16 cellular contexts compared by ENCODE assay signal in the genomic region with DNA sequence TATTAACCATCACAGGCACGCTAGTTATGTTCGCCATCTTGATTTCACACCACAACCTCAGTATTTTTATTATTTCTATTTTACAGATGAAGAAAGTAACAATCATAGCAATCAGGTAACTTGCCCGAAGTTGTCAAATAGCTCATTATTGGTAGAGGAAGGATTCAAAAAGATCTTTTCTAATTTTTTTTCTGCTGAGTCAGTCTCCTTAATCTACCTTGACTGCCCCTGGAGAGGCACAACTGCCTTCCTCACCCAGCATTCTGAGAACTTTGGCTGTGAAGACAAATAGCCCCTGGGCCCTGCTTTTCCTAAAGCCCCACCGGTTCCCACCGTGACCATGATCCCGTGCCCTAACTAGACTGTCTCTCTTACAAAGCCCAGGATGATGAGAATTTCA.
DNase-seq lines count a peak whose midpoint lies in the region; ATAC-seq and TF ChIP-seq lines count a peak whose summit lies in the region.
"Had no signal": no experiment of that assay in that cellular context is flagged by ENCODE, and none has a peak within 500 bp of the region (broad histone marks: within the 10 kb centered on the region; RNA-seq: fewer than 3 reads in every experiment).

No MANE protein-coding gene starts in this region.

- POLR2A ChIA-PET in PC-3 (lab: Charles Lee; ENCODE audit: unreplicated experiment) = no interaction called here
- POLR2A ChIA-PET in CD8-positive, alpha-beta memory T cell (lab: Charles Lee) = no interaction called here

- intact Hi-C loops in PC-3 (cut with micrococcal nuclease) (loop anchor here (1.0 to 5.0 kb wide), 3 partner anchors 63 to 192 kb away; no protein-coding TSS in a partner anchor), Right ventricle myocardium superior (cut with DNase I) (loop anchor here (5.0 kb wide), 1 partner anchor 562 kb away; no protein-coding TSS in a partner anchor)

- H3K9me3 ChIP-seq in PC-3 (ENCODE audit: low read length) = no peaks in the 10 kb centered on the region
- no peaks in the 10 kb centered on the region for H3K9me3 ChIP-seq in CD8-positive, alpha-beta memory T cell (ENCODE audit: low read length)
- H3K9me3 ChIP-seq: BLaER1 had no signal

- no peaks in the 10 kb centered on the region for H3K9me2 ChIP-seq in PC-3 (replicated peaks; ENCODE audit: low read length)

- H2AFZ ChIP-seq in PC-3 (ENCODE audit: low read length) = no peak overlapping the region

- H3K4me3 Mint-ChIP-seq in CD8-positive, alpha-beta memory T cell = no peak overlapping the region
- H3K4me3 Mint-ChIP-seq: CD14-positive monocyte; CD4-positive, alpha-beta memory T cell; H9; IgD-negative memory B cell had no signal

- no peaks in the 10 kb centered on the region for H4K20me1 ChIP-seq in PC-3 (ENCODE audit: low read length)
- H4K20me1 ChIP-seq: BLaER1 had no signal

- H3K36me3 ChIP-seq in PC-3 (ENCODE audit: low read depth, low read length) = no peaks in the 10 kb centered on the region
- no peaks in the 10 kb centered on the region for H3K36me3 ChIP-seq in CD8-positive, alpha-beta memory T cell (ENCODE audit: insufficient read depth, low read length)
- H3K36me3 ChIP-seq: BLaER1 had no signal

- no peaks in the 10 kb centered on the region for H3K36me3 Mint-ChIP-seq in CD8-positive, alpha-beta memory T cell
- H3K36me3 Mint-ChIP-seq: CD14-positive monocyte; CD4-positive, alpha-beta memory T cell had no signal

- no peak for TF ChIP-seq CTCF in PC-3 (conservative IDR thresholded peaks at IDR 0.05; ENCODE audit: low read depth, low read length)

- H3K9me3 Mint-ChIP-seq in CD8-positive, alpha-beta memory T cell = no peaks in the 10 kb centered on the region
- H3K9me3 Mint-ChIP-seq: IgD-negative memory B cell had no signal

- ATAC-seq in PC-3 (no peak), Right ventricle myocardium superior (ENCODE audit: poor library complexity) (no peak)
- ATAC-seq: GM12878 had no signal

- no peaks in the 10 kb centered on the region for H3K27me3 ChIP-seq in PC-3 (ENCODE audit: low read length)
- peaks cover 5% of the 10 kb centered on the region for H3K27me3 ChIP-seq in CD8-positive, alpha-beta memory T cell (ENCODE audit: insufficient read depth, low read length, poor library complexity, severe bottlenecking)

- DNase-seq in ELF-1 (ENCODE audit: low read depth, low spot score) (peak; percentile 6), PC-3 (no peak), epithelial cell of prostate (ENCODE audit: low read depth, low spot score) (no peak), HuH-7.5 (ENCODE audit: low spot score) (no peak), Right ventricle myocardium superior (no peak)
- DNase-seq in activated CD4-positive, CD25-positive, alpha-beta regulatory T cell (lab: John Stamatoyannopoulos, UW) = no peak
- DNase-seq in CD8-positive, alpha-beta memory T cell = no peak
- DNase-seq: Calu3; CD4-positive, alpha-beta memory T cell; DMS79 treated with DMSO at 0.1 percent for 48 hours; H9; KG1 had no signal

- BruUV-seq in PC-3 (replicated peaks; lab: Mats Ljungman, UMichigan) = no TSS peak

- peaks cover 23 to 70% of the 10 kb centered on the region in 2 donors for H3K27me3 Mint-ChIP-seq in CD8-positive, alpha-beta memory T cell

- no peak overlapping the region for H3K27ac Mint-ChIP-seq in CD8-positive, alpha-beta memory T cell
- H3K27ac Mint-ChIP-seq: CD4-positive, alpha-beta memory T cell; H9 had no signal

- H3F3A ChIP-seq in PC-3 (ENCODE audit: low read length, unreplicated experiment) = peaks cover 5% of the 10 kb centered on the region

- CTCF ChIA-PET in PC-3 (lab: Charles Lee) = interaction anchor here (1.5 kb wide), 1 partner anchor 63 kb away, joined by 3 read pairs; no protein-coding TSS in a partner anchor
- CTCF ChIA-PET in CD8-positive, alpha-beta memory T cell (lab: Charles Lee) = no interaction called here

- no peaks in the 10 kb centered on the region for H3K79me2 ChIP-seq in PC-3 (ENCODE audit: low read length)

- H3K4me1 Mint-ChIP-seq in CD8-positive, alpha-beta memory T cell = peaks cover 0 to 5% (median 5%) of the 10 kb centered on the region in 3 donors

- no peak overlapping the region for H3K4me3 ChIP-seq in PC-3 (ENCODE audit: low read length)
- no peak overlapping the region for H3K4me3 ChIP-seq in CD8-positive, alpha-beta memory T cell (ENCODE audit: low read length)
- H3K4me3 ChIP-seq: BLaER1, GM12878 had no signal

- H3K4me2 ChIP-seq in PC-3 (ENCODE audit: low read length) = no peak overlapping the region
- H3K4me2 ChIP-seq: BLaER1 had no signal

- H3K4me1 ChIP-seq in PC-3 (ENCODE audit: insufficient read depth, low read length) = peaks cover 44% of the 10 kb centered on the region
- no peaks in the 10 kb centered on the region for H3K4me1 ChIP-seq in CD8-positive, alpha-beta memory T cell (ENCODE audit: insufficient read depth, low read length)

- H3K27ac ChIP-seq in PC-3 (ENCODE audit: low read length) = peak overlapping the region; percentile 65
- peak overlapping the region; percentile 42 for H3K27ac ChIP-seq in epithelial cell of prostate
- H3K27ac ChIP-seq in CD8-positive, alpha-beta memory T cell (ENCODE audit: low read depth, low read length) = no peak overlapping the region
- H3K27ac ChIP-seq: BLaER1 had no signal

- no peak overlapping the region for H3K9ac ChIP-seq in PC-3 (ENCODE audit: low read length)
- H3K9ac ChIP-seq: BLaER1 had no signal
